In the genomic region with DNA sequence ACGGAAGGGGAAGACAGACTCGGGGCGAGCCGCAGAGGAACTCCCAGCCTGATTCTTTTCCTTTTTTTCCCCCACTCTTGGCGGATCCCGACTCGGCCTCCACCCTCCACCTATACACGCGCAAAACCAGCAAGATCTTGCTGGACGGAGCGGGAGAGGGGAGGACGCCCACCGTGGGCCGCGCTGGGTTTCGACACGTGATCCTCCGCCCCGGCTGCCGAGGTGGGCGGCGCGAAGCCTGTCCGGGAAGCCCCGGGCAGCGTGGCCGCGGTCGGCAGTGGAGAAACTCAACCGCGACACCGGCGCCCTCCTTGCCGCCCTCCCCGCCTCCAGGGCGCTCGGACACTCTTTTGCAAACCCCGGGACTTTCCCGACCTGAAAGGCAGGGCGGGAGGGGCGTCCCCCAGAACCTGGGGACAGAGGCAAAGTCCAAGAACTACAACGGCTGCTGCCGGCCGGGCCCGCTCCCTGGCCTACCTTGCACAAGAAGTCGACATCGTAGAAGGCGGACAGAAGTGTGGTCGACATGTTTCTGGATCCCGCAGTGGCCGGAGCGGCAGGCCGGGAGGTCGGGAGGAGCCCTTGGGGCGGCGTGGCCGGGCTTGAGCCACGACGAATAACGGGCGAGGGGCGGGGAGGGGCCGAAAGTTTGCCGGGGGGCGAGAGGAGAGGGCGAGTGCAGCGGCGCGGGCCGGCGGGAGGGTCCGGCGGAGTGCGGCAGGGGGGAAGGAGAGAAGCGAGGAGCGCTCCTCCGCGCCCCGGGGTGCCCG, we compare ENCODE assay signal across 1 cellular context.
A peak's percentile ranks its signal among the peaks of the same experiment; 100 is the strongest.
TF ChIP-seq lines count a peak whose summit lies in the region.

No MANE protein-coding gene starts in this region.

TF ChIP-seq in HepG2, 621 proteins besides CTCF, POLR2A, EP300 and RAD21 (continued from another document and continues in another):
- TF ChIP-seq, protein P1, sequence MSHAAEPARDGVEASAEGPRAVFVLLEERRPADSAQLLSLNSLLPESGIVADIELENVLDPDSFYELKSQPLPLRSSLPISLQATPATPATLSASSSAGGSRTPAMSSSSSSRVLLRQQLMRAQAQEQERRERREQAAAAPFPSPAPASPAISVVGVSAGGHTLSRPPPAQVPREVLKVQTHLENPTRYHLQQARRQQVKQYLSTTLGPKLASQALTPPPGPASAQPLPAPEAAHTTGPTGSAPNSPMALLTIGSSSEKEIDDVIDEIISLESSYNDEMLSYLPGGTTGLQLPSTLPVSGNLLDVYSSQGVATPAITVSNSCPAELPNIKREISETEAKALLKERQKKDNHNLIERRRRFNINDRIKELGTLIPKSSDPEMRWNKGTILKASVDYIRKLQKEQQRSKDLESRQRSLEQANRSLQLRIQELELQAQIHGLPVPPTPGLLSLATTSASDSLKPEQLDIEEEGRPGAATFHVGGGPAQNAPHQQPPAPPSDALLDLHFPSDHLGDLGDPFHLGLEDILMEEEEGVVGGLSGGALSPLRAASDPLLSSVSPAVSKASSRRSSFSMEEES (CRISPR knock-in tag; IDR thresholded peaks at IDR 0.05), result peak; percentile 75
- TF ChIP-seq SP140L (CRISPR knock-in tag; IDR thresholded peaks at IDR 0.05; ENCODE audit: borderline replicate concordance), result no peak
- TF ChIP-seq ZNF17 (CRISPR knock-in tag; IDR thresholded peaks at IDR 0.05), result no peak
- TF ChIP-seq TBX2 (CRISPR knock-in tag; IDR thresholded peaks at IDR 0.05; ENCODE audit: borderline replicate concordance), result no peak
- no peak for TF ChIP-seq ZFP62 (CRISPR knock-in tag; IDR thresholded peaks at IDR 0.05)
- no peak for TF ChIP-seq ZNF577 (CRISPR knock-in tag; IDR thresholded peaks at IDR 0.05; ENCODE audit: borderline replicate concordance, low read depth)
- peak; percentile 37; the same call in 1 of the 2 replicates for TF ChIP-seq RXRB (CRISPR knock-in tag; IDR thresholded peaks at IDR 0.05; ENCODE audit: borderline replicate concordance)
- no peak for TF ChIP-seq MAFF (IDR thresholded peaks at IDR 0.05; ENCODE audit: low read depth, low read length)
- TF ChIP-seq, protein P2, sequence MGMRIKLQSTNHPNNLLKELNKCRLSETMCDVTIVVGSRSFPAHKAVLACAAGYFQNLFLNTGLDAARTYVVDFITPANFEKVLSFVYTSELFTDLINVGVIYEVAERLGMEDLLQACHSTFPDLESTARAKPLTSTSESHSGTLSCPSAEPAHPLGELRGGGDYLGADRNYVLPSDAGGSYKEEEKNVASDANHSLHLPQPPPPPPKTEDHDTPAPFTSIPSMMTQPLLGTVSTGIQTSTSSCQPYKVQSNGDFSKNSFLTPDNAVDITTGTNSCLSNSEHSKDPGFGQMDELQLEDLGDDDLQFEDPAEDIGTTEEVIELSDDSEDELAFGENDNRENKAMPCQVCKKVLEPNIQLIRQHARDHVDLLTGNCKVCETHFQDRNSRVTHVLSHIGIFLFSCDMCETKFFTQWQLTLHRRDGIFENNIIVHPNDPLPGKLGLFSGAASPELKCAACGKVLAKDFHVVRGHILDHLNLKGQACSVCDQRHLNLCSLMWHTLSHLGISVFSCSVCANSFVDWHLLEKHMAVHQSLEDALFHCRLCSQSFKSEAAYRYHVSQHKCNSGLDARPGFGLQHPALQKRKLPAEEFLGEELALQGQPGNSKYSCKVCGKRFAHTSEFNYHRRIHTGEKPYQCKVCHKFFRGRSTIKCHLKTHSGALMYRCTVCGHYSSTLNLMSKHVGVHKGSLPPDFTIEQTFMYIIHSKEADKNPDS (CRISPR knock-in tag; IDR thresholded peaks at IDR 0.05), result no peak
- TF ChIP-seq, protein P3, sequence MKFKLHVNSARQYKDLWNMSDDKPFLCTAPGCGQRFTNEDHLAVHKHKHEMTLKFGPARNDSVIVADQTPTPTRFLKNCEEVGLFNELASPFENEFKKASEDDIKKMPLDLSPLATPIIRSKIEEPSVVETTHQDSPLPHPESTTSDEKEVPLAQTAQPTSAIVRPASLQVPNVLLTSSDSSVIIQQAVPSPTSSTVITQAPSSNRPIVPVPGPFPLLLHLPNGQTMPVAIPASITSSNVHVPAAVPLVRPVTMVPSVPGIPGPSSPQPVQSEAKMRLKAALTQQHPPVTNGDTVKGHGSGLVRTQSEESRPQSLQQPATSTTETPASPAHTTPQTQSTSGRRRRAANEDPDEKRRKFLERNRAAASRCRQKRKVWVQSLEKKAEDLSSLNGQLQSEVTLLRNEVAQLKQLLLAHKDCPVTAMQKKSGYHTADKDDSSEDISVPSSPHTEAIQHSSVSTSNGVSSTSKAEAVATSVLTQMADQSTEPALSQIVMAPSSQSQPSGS (CRISPR knock-in tag; IDR thresholded peaks at IDR 0.05), result peak; percentile 15; the same call in 1 of the 2 replicates
- no peak for TF ChIP-seq ZNF432 (CRISPR knock-in tag; IDR thresholded peaks at IDR 0.05; ENCODE audit: borderline replicate concordance)
- TF ChIP-seq RFX5 (IDR thresholded peaks at IDR 0.05; ENCODE audit: low read depth, low read length), result no peak; the same call in 1 of the 2 replicates
- no peak for TF ChIP-seq ZNF660 (CRISPR knock-in tag; IDR thresholded peaks at IDR 0.05; ENCODE audit: borderline replicate concordance, low read depth)
- peak; percentile 75 for TF ChIP-seq ZNF317 (CRISPR knock-in tag; IDR thresholded peaks at IDR 0.05)
- TF ChIP-seq ZNF10 (CRISPR knock-in tag; IDR thresholded peaks at IDR 0.05; ENCODE audit: borderline replicate concordance, low read depth), result no peak
- TF ChIP-seq ZNF180 (CRISPR knock-in tag; IDR thresholded peaks at IDR 0.05; ENCODE audit: borderline replicate concordance, low read depth), result no peak; the same call in 1 of the 2 replicates
- TF ChIP-seq, protein P4, sequence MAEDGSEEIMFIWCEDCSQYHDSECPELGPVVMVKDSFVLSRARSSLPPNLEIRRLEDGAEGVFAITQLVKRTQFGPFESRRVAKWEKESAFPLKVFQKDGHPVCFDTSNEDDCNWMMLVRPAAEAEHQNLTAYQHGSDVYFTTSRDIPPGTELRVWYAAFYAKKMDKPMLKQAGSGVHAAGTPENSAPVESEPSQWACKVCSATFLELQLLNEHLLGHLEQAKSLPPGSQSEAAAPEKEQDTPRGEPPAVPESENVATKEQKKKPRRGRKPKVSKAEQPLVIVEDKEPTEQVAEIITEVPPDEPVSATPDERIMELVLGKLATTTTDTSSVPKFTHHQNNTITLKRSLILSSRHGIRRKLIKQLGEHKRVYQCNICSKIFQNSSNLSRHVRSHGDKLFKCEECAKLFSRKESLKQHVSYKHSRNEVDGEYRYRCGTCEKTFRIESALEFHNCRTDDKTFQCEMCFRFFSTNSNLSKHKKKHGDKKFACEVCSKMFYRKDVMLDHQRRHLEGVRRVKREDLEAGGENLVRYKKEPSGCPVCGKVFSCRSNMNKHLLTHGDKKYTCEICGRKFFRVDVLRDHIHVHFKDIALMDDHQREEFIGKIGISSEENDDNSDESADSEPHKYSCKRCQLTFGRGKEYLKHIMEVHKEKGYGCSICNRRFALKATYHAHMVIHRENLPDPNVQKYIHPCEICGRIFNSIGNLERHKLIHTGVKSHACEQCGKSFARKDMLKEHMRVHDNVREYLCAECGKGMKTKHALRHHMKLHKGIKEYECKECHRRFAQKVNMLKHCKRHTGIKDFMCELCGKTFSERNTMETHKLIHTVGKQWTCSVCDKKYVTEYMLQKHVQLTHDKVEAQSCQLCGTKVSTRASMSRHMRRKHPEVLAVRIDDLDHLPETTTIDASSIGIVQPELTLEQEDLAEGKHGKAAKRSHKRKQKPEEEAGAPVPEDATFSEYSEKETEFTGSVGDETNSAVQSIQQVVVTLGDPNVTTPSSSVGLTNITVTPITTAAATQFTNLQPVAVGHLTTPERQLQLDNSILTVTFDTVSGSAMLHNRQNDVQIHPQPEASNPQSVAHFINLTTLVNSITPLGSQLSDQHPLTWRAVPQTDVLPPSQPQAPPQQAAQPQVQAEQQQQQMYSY (CRISPR knock-in tag; IDR thresholded peaks at IDR 0.05), result no peak; the same call in 1 of the 2 replicates
- 0 out of 2 replicates have a peak, but pooled peaks have one; percentile 30 for TF ChIP-seq PAX8 (CRISPR knock-in tag; IDR thresholded peaks at IDR 0.05; ENCODE audit: borderline replicate concordance)
- no peak for TF ChIP-seq ZNF598 (CRISPR knock-in tag; IDR thresholded peaks at IDR 0.05; ENCODE audit: borderline replicate concordance)
- peak; percentile 80; the same call in 1 of the 2 replicates for TF ChIP-seq ZFY (CRISPR knock-in tag; IDR thresholded peaks at IDR 0.05)
- no peak for TF ChIP-seq PHF5A (CRISPR knock-in tag; IDR thresholded peaks at IDR 0.05; ENCODE audit: low read depth, unreplicated experiment)
- TF ChIP-seq ZNF883 (CRISPR knock-in tag; IDR thresholded peaks at IDR 0.05; ENCODE audit: not compliant biosample characterization), result no peak
- TF ChIP-seq, protein P5, sequence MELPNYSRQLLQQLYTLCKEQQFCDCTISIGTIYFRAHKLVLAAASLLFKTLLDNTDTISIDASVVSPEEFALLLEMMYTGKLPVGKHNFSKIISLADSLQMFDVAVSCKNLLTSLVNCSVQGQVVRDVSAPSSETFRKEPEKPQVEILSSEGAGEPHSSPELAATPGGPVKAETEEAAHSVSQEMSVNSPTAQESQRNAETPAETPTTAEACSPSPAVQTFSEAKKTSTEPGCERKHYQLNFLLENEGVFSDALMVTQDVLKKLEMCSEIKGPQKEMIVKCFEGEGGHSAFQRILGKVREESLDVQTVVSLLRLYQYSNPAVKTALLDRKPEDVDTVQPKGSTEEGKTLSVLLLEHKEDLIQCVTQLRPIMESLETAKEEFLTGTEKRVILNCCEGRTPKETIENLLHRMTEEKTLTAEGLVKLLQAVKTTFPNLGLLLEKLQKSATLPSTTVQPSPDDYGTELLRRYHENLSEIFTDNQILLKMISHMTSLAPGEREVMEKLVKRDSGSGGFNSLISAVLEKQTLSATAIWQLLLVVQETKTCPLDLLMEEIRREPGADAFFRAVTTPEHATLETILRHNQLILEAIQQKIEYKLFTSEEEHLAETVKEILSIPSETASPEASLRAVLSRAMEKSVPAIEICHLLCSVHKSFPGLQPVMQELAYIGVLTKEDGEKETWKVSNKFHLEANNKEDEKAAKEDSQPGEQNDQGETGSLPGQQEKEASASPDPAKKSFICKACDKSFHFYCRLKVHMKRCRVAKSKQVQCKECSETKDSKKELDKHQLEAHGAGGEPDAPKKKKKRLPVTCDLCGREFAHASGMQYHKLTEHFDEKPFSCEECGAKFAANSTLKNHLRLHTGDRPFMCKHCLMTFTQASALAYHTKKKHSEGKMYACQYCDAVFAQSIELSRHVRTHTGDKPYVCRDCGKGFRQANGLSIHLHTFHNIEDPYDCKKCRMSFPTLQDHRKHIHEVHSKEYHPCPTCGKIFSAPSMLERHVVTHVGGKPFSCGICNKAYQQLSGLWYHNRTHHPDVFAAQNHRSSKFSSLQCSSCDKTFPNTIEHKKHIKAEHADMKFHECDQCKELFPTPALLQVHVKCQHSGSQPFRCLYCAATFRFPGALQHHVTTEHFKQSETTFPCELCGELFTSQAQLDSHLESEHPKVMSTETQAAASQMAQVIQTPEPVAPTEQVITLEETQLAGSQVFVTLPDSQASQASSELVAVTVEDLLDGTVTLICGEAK (IDR thresholded peaks at IDR 0.05), result no peak
- TF ChIP-seq, protein P5 (CRISPR knock-in tag; IDR thresholded peaks at IDR 0.05), result peak; percentile 28; the same call in 1 of the 2 replicates
- no peak for TF ChIP-seq TARDBP (CRISPR knock-in tag; IDR thresholded peaks at IDR 0.05)
- TF ChIP-seq, protein P6, sequence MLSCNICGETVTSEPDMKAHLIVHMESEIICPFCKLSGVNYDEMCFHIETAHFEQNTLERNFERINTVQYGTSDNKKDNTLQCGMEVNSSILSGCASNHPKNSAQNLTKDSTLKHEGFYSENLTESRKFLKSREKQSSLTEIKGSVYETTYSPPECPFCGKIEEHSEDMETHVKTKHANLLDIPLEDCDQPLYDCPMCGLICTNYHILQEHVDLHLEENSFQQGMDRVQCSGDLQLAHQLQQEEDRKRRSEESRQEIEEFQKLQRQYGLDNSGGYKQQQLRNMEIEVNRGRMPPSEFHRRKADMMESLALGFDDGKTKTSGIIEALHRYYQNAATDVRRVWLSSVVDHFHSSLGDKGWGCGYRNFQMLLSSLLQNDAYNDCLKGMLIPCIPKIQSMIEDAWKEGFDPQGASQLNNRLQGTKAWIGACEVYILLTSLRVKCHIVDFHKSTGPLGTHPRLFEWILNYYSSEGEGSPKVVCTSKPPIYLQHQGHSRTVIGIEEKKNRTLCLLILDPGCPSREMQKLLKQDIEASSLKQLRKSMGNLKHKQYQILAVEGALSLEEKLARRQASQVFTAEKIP (CRISPR knock-in tag; IDR thresholded peaks at IDR 0.05; ENCODE audit: borderline replicate concordance), result no peak
- TF ChIP-seq, protein P7, sequence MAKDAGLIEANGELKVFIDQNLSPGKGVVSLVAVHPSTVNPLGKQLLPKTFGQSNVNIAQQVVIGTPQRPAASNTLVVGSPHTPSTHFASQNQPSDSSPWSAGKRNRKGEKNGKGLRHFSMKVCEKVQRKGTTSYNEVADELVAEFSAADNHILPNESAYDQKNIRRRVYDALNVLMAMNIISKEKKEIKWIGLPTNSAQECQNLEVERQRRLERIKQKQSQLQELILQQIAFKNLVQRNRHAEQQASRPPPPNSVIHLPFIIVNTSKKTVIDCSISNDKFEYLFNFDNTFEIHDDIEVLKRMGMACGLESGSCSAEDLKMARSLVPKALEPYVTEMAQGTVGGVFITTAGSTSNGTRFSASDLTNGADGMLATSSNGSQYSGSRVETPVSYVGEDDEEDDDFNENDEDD (CRISPR knock-in tag; IDR thresholded peaks at IDR 0.05; ENCODE audit: borderline replicate concordance), result 0 out of 2 replicates have a peak, but pooled peaks have one; percentile 30
